20 cellular contexts compared by ENCODE assay signal in genomic region chr19:6229951-6230712, GRCh38. TPM values are rescaled to one million over a fixed set of nuclear protein-coding genes. Genes with fewer than 3 reads are reported as not detected.
DNase-seq lines count a peak whose midpoint lies in the region; ATAC-seq and TF ChIP-seq lines count a peak whose summit lies in the region.
"Had no signal": no experiment of that assay in that cellular context is flagged by ENCODE, and none has a peak within 500 bp of the region (broad histone marks: within the 10 kb centered on the region; RNA-seq: fewer than 3 reads in every experiment).

No MANE protein-coding gene starts in this region.

- no peak for DNase-seq in activated CD8-positive, alpha-beta T cell treated with anti-CD3 and anti-CD28 coated beads, Interleukin-2, amount 10 ng/mL, durations not matched to agents 7 days and 5 days
- no peak for DNase-seq in activated CD8-positive, alpha-beta T cell treated with anti-CD3 and anti-CD28 coated beads for 36 hours
- no peak for DNase-seq in glutamatergic neuron
- peak; percentile 52 for DNase-seq in sciatic nerve (ENCODE audit: low spot score)
- DNase-seq in GDM1 (lab: John Stamatoyannopoulos, UW) = no peak
- DNase-seq: activated B cell treated with CpG ODN at 0.5 μM for 24 hours; activated CD4-positive, alpha-beta T cell treated with anti-CD3 and anti-CD28 coated beads, Interleukin-2, amount 50 U/mL, for 48 hours; activated effector memory CD4-positive, alpha-beta T cell treated with Interleukin-2 at 50 U/mL for 16 hours; colonic mucosa; DMS79 treated with DMSO at 0.1 percent for 48 hours; NCI-H1417 treated with DMSO at 0.1 percent for 48 hours; NCI-H524; testis had no signal

- H3K4me3 Mint-ChIP-seq in activated CD8-positive, alpha-beta T cell treated with anti-CD3 and anti-CD28 coated beads, Interleukin-2, amount 10 ng/mL, durations not matched to agents 7 days and 5 days = no peak overlapping the region
- H3K4me3 Mint-ChIP-seq in activated CD8-positive, alpha-beta T cell treated with anti-CD3 and anti-CD28 coated beads for 36 hours = no peak overlapping the region
- H3K4me3 Mint-ChIP-seq in glutamatergic neuron (ENCODE audit: unreplicated experiment) = no peak overlapping the region
- H3K4me3 Mint-ChIP-seq: activated B cell treated with CpG ODN at 0.5 μM for 24 hours; mesothelial cell of epicardium; naive thymus-derived CD8-positive, alpha-beta T cell had no signal

- POLR2A ChIA-PET in activated CD8-positive, alpha-beta T cell treated with anti-CD3 and anti-CD28 coated beads, Interleukin-2, amount 10 ng/mL, durations not matched to agents 7 days and 5 days (lab: Charles Lee) = no interaction called here
- POLR2A ChIA-PET in activated CD8-positive, alpha-beta T cell treated with anti-CD3 and anti-CD28 coated beads for 36 hours (lab: Charles Lee) = interaction anchor here (0.9 kb wide), 1 partner anchor 10 kb away, joined by 3 read pairs; no protein-coding TSS in a partner anchor
- POLR2A ChIA-PET in HEK293 (lab: Yijun Ruan, JAX) = no interaction called here

- H3K4me3 ChIP-seq in HEK293 (ENCODE audit: low read depth, low read length) = no peak overlapping the region
- H3K4me3 ChIP-seq: colonic mucosa, GM12878, testis had no signal

- no peak for TF ChIP-seq CTCF in activated CD8-positive, alpha-beta T cell treated with anti-CD3 and anti-CD28 coated beads for 36 hours (IDR thresholded peaks at IDR 0.05)
- TF ChIP-seq CTCF in HEK293 (tag by site-specific recombination; IDR thresholded peaks at IDR 0.05) (no peak), glutamatergic neuron (IDR thresholded peaks at IDR 0.05; ENCODE audit: partially characterized antibody, unreplicated experiment) (no peak)

- H3K9me3 ChIP-seq in HEK293 (ENCODE audit: control insufficient read depth, insufficient read depth, low read depth, low read length) = no peaks in the 10 kb centered on the region
- H3K9me3 ChIP-seq: colonic mucosa, testis had no signal

- intact Hi-C loops in activated CD8-positive, alpha-beta T cell treated with anti-CD3 and anti-CD28 coated beads for 36 hours (cut with micrococcal nuclease) = no loop called here
- intact Hi-C loops in sciatic nerve (cut with DNase I) = no loop called here

- H3K4me1 ChIP-seq in HEK293 (ENCODE audit: control insufficient read depth, insufficient read depth, low read length) = no peaks in the 10 kb centered on the region
- H3K4me1 ChIP-seq: colonic mucosa had no signal

- peak overlapping the region; percentile 77 for H3K27ac Mint-ChIP-seq in activated CD8-positive, alpha-beta T cell treated with anti-CD3 and anti-CD28 coated beads, Interleukin-2, amount 10 ng/mL, durations not matched to agents 7 days and 5 days
- H3K27ac Mint-ChIP-seq in activated CD8-positive, alpha-beta T cell treated with anti-CD3 and anti-CD28 coated beads for 36 hours = no peak overlapping the region
- H3K27ac Mint-ChIP-seq in glutamatergic neuron (ENCODE audit: unreplicated experiment) = peak overlapping the region; percentile 9

- peaks cover 13% of the 10 kb centered on the region for H3K4me1 Mint-ChIP-seq in activated CD8-positive, alpha-beta T cell treated with anti-CD3 and anti-CD28 coated beads, Interleukin-2, amount 10 ng/mL, durations not matched to agents 7 days and 5 days (ENCODE audit: low read depth)
- H3K4me1 Mint-ChIP-seq in activated CD8-positive, alpha-beta T cell treated with anti-CD3 and anti-CD28 coated beads for 36 hours (ENCODE audit: low read depth) = peaks cover 22% of the 10 kb centered on the region
- peaks cover 38% of the 10 kb centered on the region for H3K4me1 Mint-ChIP-seq in glutamatergic neuron (ENCODE audit: low read depth, unreplicated experiment)

- H3K36me3 Mint-ChIP-seq in activated CD8-positive, alpha-beta T cell treated with anti-CD3 and anti-CD28 coated beads, Interleukin-2, amount 10 ng/mL, durations not matched to agents 7 days and 5 days (ENCODE audit: low read depth) = peaks cover 12% of the 10 kb centered on the region
- peaks cover 12% of the 10 kb centered on the region for H3K36me3 Mint-ChIP-seq in activated CD8-positive, alpha-beta T cell treated with anti-CD3 and anti-CD28 coated beads for 36 hours (ENCODE audit: low read depth)
- peaks cover 5% of the 10 kb centered on the region for H3K36me3 Mint-ChIP-seq in glutamatergic neuron (ENCODE audit: unreplicated experiment)

- no peaks in the 10 kb centered on the region for H3K9me3 Mint-ChIP-seq in activated CD8-positive, alpha-beta T cell treated with anti-CD3 and anti-CD28 coated beads, Interleukin-2, amount 10 ng/mL, durations not matched to agents 7 days and 5 days (ENCODE audit: insufficient read depth)
- H3K9me3 Mint-ChIP-seq in activated CD8-positive, alpha-beta T cell treated with anti-CD3 and anti-CD28 coated beads for 36 hours = no peaks in the 10 kb centered on the region
- H3K9me3 Mint-ChIP-seq in glutamatergic neuron (ENCODE audit: unreplicated experiment) = peaks cover 11% of the 10 kb centered on the region
- H3K9me3 Mint-ChIP-seq: activated B cell treated with CpG ODN at 0.5 μM for 24 hours; mesothelial cell of epicardium; naive thymus-derived CD8-positive, alpha-beta T cell had no signal

- H3K36me3 ChIP-seq in HEK293 (ENCODE audit: control insufficient read depth in 2 of 2, insufficient read depth in 1 of 2, low read length in 2 of 2) = peaks cover 0 to 39% of the 10 kb centered on the region in 2 experiments; a peak in 2 of 3 replicates
- H3K36me3 ChIP-seq: colonic mucosa had no signal

- no peak for ATAC-seq in activated CD8-positive, alpha-beta T cell treated with anti-CD3 and anti-CD28 coated beads, Interleukin-2, amount 10 ng/mL, durations not matched to agents 7 days and 5 days
- ATAC-seq in activated CD8-positive, alpha-beta T cell treated with anti-CD3 and anti-CD28 coated beads for 36 hours = no peak
- ATAC-seq in sciatic nerve (no peak), HG02870 (IDR thresholded peaks at IDR 0.05; ENCODE audit: unreplicated experiment) (no peak), GM18873 (IDR thresholded peaks at IDR 0.05; ENCODE audit: low FRiP score, unreplicated experiment) (no peak)
- ATAC-seq: GM12878; naive thymus-derived CD8-positive, alpha-beta T cell had no signal

- CTCF ChIA-PET in activated CD8-positive, alpha-beta T cell treated with anti-CD3 and anti-CD28 coated beads, Interleukin-2, amount 10 ng/mL, durations not matched to agents 7 days and 5 days (lab: Charles Lee) = no interaction called here
- CTCF ChIA-PET in activated CD8-positive, alpha-beta T cell treated with anti-CD3 and anti-CD28 coated beads for 36 hours (lab: Charles Lee) = interaction anchor here (0.9 kb wide), 1 partner anchor 11 kb away, joined by 4 read pairs; no protein-coding TSS in a partner anchor
- CTCF ChIA-PET in HEK293 (lab: Yijun Ruan, JAX) = interaction anchor here (0.5 to 1.1 kb wide), 3 partner anchors 9 to 97 kb away, joined by 4 to 7 read pairs (median 4); no protein-coding TSS in a partner anchor

- H3K27me3 Mint-ChIP-seq in activated CD8-positive, alpha-beta T cell treated with anti-CD3 and anti-CD28 coated beads, Interleukin-2, amount 10 ng/mL, durations not matched to agents 7 days and 5 days (ENCODE audit: low read depth) = no peaks in the 10 kb centered on the region
- H3K27me3 Mint-ChIP-seq in activated CD8-positive, alpha-beta T cell treated with anti-CD3 and anti-CD28 coated beads for 36 hours = no peaks in the 10 kb centered on the region
- H3K27me3 Mint-ChIP-seq in glutamatergic neuron (ENCODE audit: unreplicated experiment) = peaks cover 22% of the 10 kb centered on the region
- H3K27me3 Mint-ChIP-seq: activated B cell treated with CpG ODN at 0.5 μM for 24 hours; naive thymus-derived CD8-positive, alpha-beta T cell had no signal

- H3K27ac ChIP-seq in HEK293 (ENCODE audit: extremely low read depth, low read depth, low read length) = no peak overlapping the region
- H3K27ac ChIP-seq: 22Rv1, colonic mucosa, testis had no signal

TF ChIP-seq in HEK293, 187 proteins besides CTCF, POLR2A, EP300 and RAD21:
- TF ChIP-seq ZBTB44 (tag by site-specific recombination; IDR thresholded peaks at IDR 0.05) (no peak), KLF17 (tag by site-specific recombination; IDR thresholded peaks at IDR 0.05) (0 out of 2 replicates have a peak, but pooled peaks have one; percentile 41)
TF ChIP-seq in HEK293: peak in this region for 1.

RNA-seq across cellular contexts. Expression of gene MLLT1, which starts 49.6 kb away (rescaled TPM):
- total RNA-seq in activated CD8-positive, alpha-beta T cell treated with anti-CD3 and anti-CD28 coated beads, Interleukin-2, amount 10 ng/mL, durations not matched to agents 7 days and 5 days = 10 to 100 TPM; 37.3 to 48.7 TPM
- total RNA-seq in activated CD8-positive, alpha-beta T cell treated with anti-CD3 and anti-CD28 coated beads for 36 hours = 10 to 100 TPM; 41.4 to 44.6 TPM
- total RNA-seq in glutamatergic neuron (ENCODE audit: unreplicated experiment) = 52.9 TPM
- total RNA-seq in sciatic nerve = 72.5 TPM
